Comparison of ENCODE assay signal across 1 cellular context in the genomic region with DNA sequence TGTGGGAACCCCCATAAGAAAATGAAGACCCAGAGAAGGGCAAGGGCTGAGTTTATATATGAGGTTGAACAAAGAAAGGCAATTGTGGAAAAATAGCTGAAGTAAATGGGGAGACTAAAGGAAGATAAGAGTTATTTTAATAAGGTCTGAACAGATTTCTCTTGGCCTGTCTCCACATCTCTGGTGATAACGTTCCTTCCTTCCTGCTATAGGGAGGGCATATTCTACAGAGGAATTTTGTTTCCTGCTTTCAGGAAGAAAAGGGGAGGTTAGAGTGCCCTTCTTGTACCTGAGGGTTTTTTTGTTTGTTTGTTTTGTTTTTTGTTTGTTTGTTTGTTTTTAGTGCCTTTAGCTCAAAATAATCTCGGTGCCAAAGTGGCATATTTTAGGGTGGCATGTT.
TF ChIP-seq lines count a peak whose summit lies in the region.

No MANE protein-coding gene starts in this region.

TF ChIP-seq in IMR-90, 13 proteins besides CTCF, POLR2A, EP300 and RAD21 (continued from another document):
- TF ChIP-seq, protein P1, sequence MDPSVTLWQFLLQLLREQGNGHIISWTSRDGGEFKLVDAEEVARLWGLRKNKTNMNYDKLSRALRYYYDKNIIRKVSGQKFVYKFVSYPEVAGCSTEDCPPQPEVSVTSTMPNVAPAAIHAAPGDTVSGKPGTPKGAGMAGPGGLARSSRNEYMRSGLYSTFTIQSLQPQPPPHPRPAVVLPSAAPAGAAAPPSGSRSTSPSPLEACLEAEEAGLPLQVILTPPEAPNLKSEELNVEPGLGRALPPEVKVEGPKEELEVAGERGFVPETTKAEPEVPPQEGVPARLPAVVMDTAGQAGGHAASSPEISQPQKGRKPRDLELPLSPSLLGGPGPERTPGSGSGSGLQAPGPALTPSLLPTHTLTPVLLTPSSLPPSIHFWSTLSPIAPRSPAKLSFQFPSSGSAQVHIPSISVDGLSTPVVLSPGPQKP (IDR thresholded peaks at IDR 0.05; ENCODE audit: borderline replicate concordance, low read depth, low read length): no peak
- TF ChIP-seq MXI1 (IDR thresholded peaks at IDR 0.05; ENCODE audit: borderline replicate concordance, low read depth, low read length) (no peak), NFE2L2 (IDR thresholded peaks at IDR 0.05; ENCODE audit: low read depth, low read length) (no peak), SMC3 (IDR thresholded peaks at IDR 0.05; ENCODE audit: low read depth, low read length) (no peak), RFX5 (IDR thresholded peaks at IDR 0.05; ENCODE audit: low read depth, low read length) (no peak), MAFK (IDR thresholded peaks at IDR 0.05; ENCODE audit: low read depth, low read length) (no peak), MAZ (IDR thresholded peaks at IDR 0.05; ENCODE audit: borderline replicate concordance, low read depth, low read length) (no peak)
